Comparison of ENCODE assay signal across 14 cellular contexts in genomic region chr2:232890536-232890895, GRCh38. TPM values are rescaled to one million over a fixed set of nuclear protein-coding genes. Genes with fewer than 3 reads are reported as not detected.
DNase-seq lines count a peak whose midpoint lies in the region; ATAC-seq, FAIRE-seq and TF ChIP-seq lines count a peak whose summit lies in the region.
"Had no signal": no experiment of that assay in that cellular context is flagged by ENCODE, and none has a peak within 500 bp of the region (broad histone marks: within the 10 kb centered on the region; RNA-seq: fewer than 3 reads in every experiment).

No MANE protein-coding gene starts in this region.

- no peaks in the 10 kb centered on the region for H3K27me3 ChIP-seq in OCI-LY3 (ENCODE audit: low read depth, low read length)
- H3K27me3 ChIP-seq in iPS-15b (ENCODE audit: control insufficient read depth, insufficient read depth, low read length): no peaks in the 10 kb centered on the region
- no peaks in the 10 kb centered on the region for H3K27me3 ChIP-seq in psoas muscle (ENCODE audit: insufficient read depth in 3 of 3, low read length in 2 of 3)
- H3K27me3 ChIP-seq in CD4-positive, alpha-beta memory T cell (ENCODE audit: insufficient read depth, low read length): peaks cover 4% of the 10 kb centered on the region
- H3K27me3 ChIP-seq: right atrium auricular region had no signal

- TF ChIP-seq CTCF in OCI-LY3 (IDR thresholded peaks at IDR 0.05; ENCODE audit: low read depth, low read length) (no peak), psoas muscle (IDR thresholded peaks at IDR 0.05) (no peak), OCI-LY7 (conservative IDR thresholded peaks at IDR 0.05; ENCODE audit: low read length) (no peak)

- peaks cover 17 to 22% of the 10 kb centered on the region in 2 donors for H3K27me3 Mint-ChIP-seq in CD4-positive, alpha-beta memory T cell
- H3K27me3 Mint-ChIP-seq: activated naive CD4-positive, alpha-beta T cell treated with anti-CD3 and anti-CD28 coated beads, Interleukin-2, amount 50 U/mL, for 24 hours had no signal

- H3K27ac ChIP-seq in OCI-LY3 (ENCODE audit: low read length) (no peak overlapping the region), psoas muscle (no peak overlapping the region), OCI-LY7 (ENCODE audit: low read depth, low read length, poor library complexity, severe bottlenecking) (no peak overlapping the region)
- no peak overlapping the region for H3K27ac ChIP-seq in CD4-positive, alpha-beta memory T cell (ENCODE audit: low read depth, low read length)
- H3K27ac ChIP-seq: right atrium auricular region had no signal

- CTCF ChIA-PET in CD4-positive, alpha-beta memory T cell (lab: Charles Lee; ENCODE audit: partially characterized antibody): no interaction called here
- CTCF ChIA-PET in OCI-LY7 (lab: Charles Lee; ENCODE audit: unreplicated experiment): no interaction called here

- ATAC-seq in psoas muscle (no peak), GM18873 (IDR thresholded peaks at IDR 0.05; ENCODE audit: low FRiP score, unreplicated experiment) (no peak)

- H3K9ac ChIP-seq in OCI-LY3 (ENCODE audit: low read length) (no peak overlapping the region), iPS-15b (ENCODE audit: low read depth, low read length) (no peak overlapping the region)

- no peaks in the 10 kb centered on the region for H4K20me1 ChIP-seq in OCI-LY3 (ENCODE audit: insufficient read depth, low read length)
- no peaks in the 10 kb centered on the region for H4K20me1 ChIP-seq in OCI-LY7 (ENCODE audit: insufficient read depth, low read length)

- H3K27ac Mint-ChIP-seq in CD4-positive, alpha-beta memory T cell: no peak overlapping the region
- H3K27ac Mint-ChIP-seq: activated naive CD4-positive, alpha-beta T cell treated with anti-CD3 and anti-CD28 coated beads, Interleukin-2, amount 50 U/mL, for 24 hours; nephron had no signal

- DNase-seq in GM12892 (ENCODE audit: insufficient read length) (peak; percentile 1), psoas muscle (peak; percentile 3 to 24), OCI-LY7 (ENCODE audit: low spot score) (no peak)
- DNase-seq in CD4-positive, alpha-beta memory T cell: no peak
- DNase-seq in activated effector memory CD4-positive, alpha-beta T cell treated with anti-CD3 and anti-CD28 coated beads, Interleukin-2, amount 50 U/mL, for 16 hours: no peak
- DNase-seq: activated CD4-positive, alpha-beta T cell treated with anti-CD3 and anti-CD28 coated beads for 4 hours; MV-4-11 had no signal

- no peaks in the 10 kb centered on the region for H3K36me3 Mint-ChIP-seq in CD4-positive, alpha-beta memory T cell
- H3K36me3 Mint-ChIP-seq: activated naive CD4-positive, alpha-beta T cell treated with anti-CD3 and anti-CD28 coated beads, Interleukin-2, amount 50 U/mL, for 24 hours had no signal

- H3K4me3 ChIP-seq in OCI-LY3 (ENCODE audit: low read length): no peak overlapping the region
- peak overlapping the region; percentile 22 for H3K4me3 ChIP-seq in iPS-15b (ENCODE audit: low read depth, low read length)
- H3K4me3 ChIP-seq in psoas muscle: no peak overlapping the region
- no peak overlapping the region for H3K4me3 ChIP-seq in CD4-positive, alpha-beta memory T cell (ENCODE audit: low read length in 2 of 2)
- H3K4me3 ChIP-seq in OCI-LY7 (ENCODE audit: low read depth, low read length, poor library complexity, severe bottlenecking): no peak overlapping the region
- H3K4me3 ChIP-seq: right atrium auricular region had no signal

- no TSS peak for BruUV-seq in OCI-LY7 (replicated peaks; lab: Mats Ljungman, UMichigan)

- peaks cover 0 to 1% (median 0%) of the 10 kb centered on the region in 4 donors for H3K4me1 Mint-ChIP-seq in CD4-positive, alpha-beta memory T cell
- H3K4me1 Mint-ChIP-seq: activated naive CD4-positive, alpha-beta T cell treated with anti-CD3 and anti-CD28 coated beads, Interleukin-2, amount 50 U/mL, for 24 hours had no signal

- FAIRE-seq in GM12892 (lab: Jason Lieb, UNC): no peak
- FAIRE-seq: bronchial epithelial cell had no signal

- H3K79me2 ChIP-seq in OCI-LY3 (ENCODE audit: low read length) (no peaks in the 10 kb centered on the region), OCI-LY7 (ENCODE audit: insufficient read depth, low read depth, low read length) (no peaks in the 10 kb centered on the region)

- H3K9me3 Mint-ChIP-seq in CD4-positive, alpha-beta memory T cell: no peaks in the 10 kb centered on the region
- H3K9me3 Mint-ChIP-seq: activated naive CD4-positive, alpha-beta T cell treated with anti-CD3 and anti-CD28 coated beads, Interleukin-2, amount 50 U/mL, for 24 hours; nephron had no signal

- POLR2A ChIA-PET in CD4-positive, alpha-beta memory T cell (lab: Charles Lee; ENCODE audit: partially characterized antibody): no interaction called here
- POLR2A ChIA-PET in OCI-LY7 (lab: Charles Lee): no interaction called here

- peak overlapping the region; percentile 52 for H3K4me2 ChIP-seq in OCI-LY3 (ENCODE audit: low read length)
- H3K4me2 ChIP-seq in OCI-LY7 (ENCODE audit: low read length): no peak overlapping the region

- 60 to 77% (median 68%) methylated on average over 11 of the region's 11 CpGs for WGBS in psoas muscle, 3 donors

- TF ChIP-seq POLR2A in GM12892 (IDR thresholded peaks at IDR 0.05; ENCODE audit: low read depth, low read length): no peak

- H3K36me3 ChIP-seq in OCI-LY3 (replicated peaks; ENCODE audit: low read depth, low read length) (no peaks in the 10 kb centered on the region), iPS-15b (ENCODE audit: control insufficient read depth, insufficient read depth, low read length) (peaks cover 2% of the 10 kb centered on the region), psoas muscle (ENCODE audit: insufficient read depth in 1 of 2, low read depth in 1 of 2) (no peaks in the 10 kb centered on the region), OCI-LY7 (ENCODE audit: insufficient read depth, low read length) (no peaks in the 10 kb centered on the region)
- no peaks in the 10 kb centered on the region for H3K36me3 ChIP-seq in CD4-positive, alpha-beta memory T cell (ENCODE audit: insufficient read depth, low read length)
- H3K36me3 ChIP-seq: right atrium auricular region had no signal

- no peak overlapping the region for H2AFZ ChIP-seq in OCI-LY3 (ENCODE audit: low read depth, low read length)
- no peak overlapping the region for H2AFZ ChIP-seq in OCI-LY7 (ENCODE audit: low read length)

- H3K4me1 ChIP-seq in OCI-LY3 (ENCODE audit: low read length) (no peaks in the 10 kb centered on the region), iPS-15b (ENCODE audit: control insufficient read depth, insufficient read depth, low read length) (peaks cover 3% of the 10 kb centered on the region), psoas muscle (peaks cover 8% of the 10 kb centered on the region), OCI-LY7 (ENCODE audit: insufficient read depth, low read length, poor library complexity, severe bottlenecking) (no peaks in the 10 kb centered on the region)
- H3K4me1 ChIP-seq in CD4-positive, alpha-beta memory T cell (ENCODE audit: insufficient read depth, low read length): no peaks in the 10 kb centered on the region

- no peak overlapping the region for H3K4me3 Mint-ChIP-seq in CD4-positive, alpha-beta memory T cell
- H3K4me3 Mint-ChIP-seq: activated naive CD4-positive, alpha-beta T cell treated with anti-CD3 and anti-CD28 coated beads, Interleukin-2, amount 50 U/mL, for 24 hours had no signal

- H3K9me3 ChIP-seq in OCI-LY3 (ENCODE audit: insufficient read depth, low read length) (no peaks in the 10 kb centered on the region), iPS-15b (ENCODE audit: control insufficient read depth, insufficient read depth, low read length) (no peaks in the 10 kb centered on the region), psoas muscle (no peaks in the 10 kb centered on the region), OCI-LY7 (ENCODE audit: low read length) (no peaks in the 10 kb centered on the region)
- H3K9me3 ChIP-seq in CD4-positive, alpha-beta memory T cell (ENCODE audit: control insufficient read depth in 1 of 2, low read length in 2 of 2): no peaks in the 10 kb centered on the region
- H3K9me3 ChIP-seq: right atrium auricular region had no signal

- H3K9me2 ChIP-seq in OCI-LY7 (ENCODE audit: insufficient read depth, low read length): no peaks in the 10 kb centered on the region

- intact Hi-C loops in psoas muscle (cut with DNase I) (no loop called here), OCI-LY7 (cut with micrococcal nuclease; ENCODE audit: unreplicated experiment) (no loop called here)
- intact Hi-C loops in CD4-positive, alpha-beta memory T cell (cut with micrococcal nuclease): no loop called here

RNA-seq across cellular contexts. Expression of gene SNORC, which starts 20.5 kb away (rescaled TPM):
- polyA plus RNA-seq in GM12892 (2012; ENCODE audit: missing spikeins): not detected
- total RNA-seq in psoas muscle (1 to 10 TPM in 1 of 4 donors, under 1 TPM in 3; 0.56 to 2.1 (median 0.60) TPM), OCI-LY7 (2022) (0.59 and 1.4 TPM in 2 replicates)
- polyA plus RNA-seq in psoas muscle: 1 to 10 TPM in 1 of 3 donors, under 1 TPM in 2; 0.06 to 1.1 (median 0.64) TPM
- 1 to 10 TPM; 1.4 to 1.5 TPM for total RNA-seq in CD4-positive, alpha-beta memory T cell
- under 1 TPM in 1 of 2 donors, not detected in 1; 0.14 TPM for polyA plus RNA-seq in CD4-positive, alpha-beta memory T cell
- 0.13 and 0.41 TPM in 2 replicates for total RNA-seq in OCI-LY7 (2014; rRNA removed; shearing (Covaris generic))

Comparison
In these comparisons a context has a peak if more than half of its experiments do, and no peak if none do; other contexts are left out.
1. DNase-seq: peak in GM12892 (single experiment) and psoas muscle (2 of 2); none in CD4-positive, alpha-beta memory T cell (0 of 5), activated effector memory CD4-positive, alpha-beta T cell treated with anti-CD3 and anti-CD28 coated beads, Interleukin-2, amount 50 U/mL, for 16 hours (single experiment) and OCI-LY7 (single experiment).